ENCODE assay signal across 17 cellular contexts in the genomic region with DNA sequence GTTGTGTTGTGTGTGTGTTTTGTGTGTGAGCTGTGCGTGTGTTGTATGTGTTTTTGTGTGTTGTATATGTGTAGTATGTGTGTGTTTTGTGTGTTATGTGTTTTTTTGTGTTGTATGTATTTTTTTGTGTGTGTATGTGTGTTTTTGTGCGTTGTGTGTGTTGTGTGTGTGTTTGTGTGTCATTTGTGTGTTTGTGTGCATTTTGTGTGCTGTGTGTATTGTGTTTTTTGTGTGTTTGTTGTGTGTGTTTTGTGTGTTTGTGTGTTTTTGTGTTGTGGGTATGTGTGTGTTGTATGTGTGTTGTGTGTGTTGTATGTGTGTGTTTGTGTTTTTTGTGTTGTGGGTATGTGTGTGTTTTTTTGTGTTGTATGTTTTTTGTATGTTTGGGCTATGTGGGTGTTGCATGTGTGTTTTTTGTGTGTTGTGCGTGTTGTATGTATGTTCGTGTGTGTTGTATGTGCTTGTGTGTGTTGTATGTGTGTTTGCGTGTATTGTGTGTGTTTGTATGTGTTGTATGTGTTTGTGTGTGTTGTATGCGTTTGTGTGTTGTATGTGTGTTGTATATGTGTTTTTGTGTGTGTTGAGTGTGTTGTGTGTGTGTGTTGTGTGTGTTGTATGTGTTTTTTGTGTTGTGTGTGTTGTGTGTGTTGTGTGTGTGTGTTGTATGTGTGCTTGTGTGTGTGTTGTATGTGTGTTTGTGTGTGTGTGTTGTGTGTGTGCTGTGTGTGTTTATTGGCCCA.
"Had no signal": no experiment of that assay in that cellular context is flagged by ENCODE, and none has a peak within 500 bp of the region (broad histone marks: within the 10 kb centered on the region; RNA-seq: fewer than 3 reads in every experiment).

No MANE protein-coding gene starts in this region.

- H3K27ac ChIP-seq: ascending aorta, cardiac muscle cell, psoas muscle, thoracic aorta had no signal

- H3K27me3 ChIP-seq: ascending aorta, cardiac muscle cell had no signal

- ATAC-seq: activated CD4-positive, CD25-positive, alpha-beta regulatory T cell treated with anti-CD3 and anti-CD28 coated beads, Interleukin-2, amount 50 U/mL, for 24 hours; activated naive CD8-positive, alpha-beta T cell treated with anti-CD3 and anti-CD28 coated beads, Interleukin-2, amount 50 U/mL, for 24 hours; esophagus mucosa; psoas muscle; sciatic nerve; stimulated activated naive CD8-positive, alpha-beta T cell treated with anti-CD3 and anti-CD28 coated beads, Interleukin-15, Interleukin-2, amounts not matched to agents 100 U/mL and 50 U/mL, for 24 hours; T-cell had no signal

- H3K9me3 ChIP-seq: ascending aorta, psoas muscle, thoracic aorta had no signal

- H3K4me1 ChIP-seq: ascending aorta, psoas muscle had no signal

- H3K4me3 ChIP-seq: ascending aorta, cardiac muscle cell, psoas muscle, thoracic aorta had no signal

- H3K36me3 ChIP-seq: ascending aorta, cardiac muscle cell, thoracic aorta had no signal

- DNase-seq: activated CD4-positive, alpha-beta T cell treated with anti-CD3 and anti-CD28 coated beads, Interleukin-2, amount 50 U/mL, for 4 hours; activated naive CD4-positive, alpha-beta T cell treated with anti-CD3 and anti-CD28 coated beads for 36 hours; activated naive CD8-positive, alpha-beta T cell treated with anti-CD3 and anti-CD28 coated beads, Interleukin-2, amount 50 U/mL, for 24 hours; activated T-cell treated with anti-CD3 and anti-CD28 coated beads, Interleukin-2, amount 50 U/mL, for 1 hour; endodermal cell; hypothalamus; nephron progenitor cell; psoas muscle; stimulated activated naive CD8-positive, alpha-beta T cell treated with anti-CD3 and anti-CD28 coated beads, Interleukin-15, Interleukin-2, amounts not matched to agents 100 U/mL and 50 U/mL, for 24 hours; T-cell; T1000 had no signal
